ENCODE assay signal across 1 cellular context in genomic region chr11:91792779-91793262, GRCh38.
TF ChIP-seq lines count a peak whose summit lies in the region.

No MANE protein-coding gene starts in this region.

TF ChIP-seq in K562, 482 proteins besides CTCF, POLR2A, EP300 and RAD21 (continued from another document and continues in another):
- peak; percentile 41; the same call in 1 of the 2 replicates for TF ChIP-seq PHB2 (IDR thresholded peaks at IDR 0.05; ENCODE audit: low read depth)
- TF ChIP-seq, protein P1, sequence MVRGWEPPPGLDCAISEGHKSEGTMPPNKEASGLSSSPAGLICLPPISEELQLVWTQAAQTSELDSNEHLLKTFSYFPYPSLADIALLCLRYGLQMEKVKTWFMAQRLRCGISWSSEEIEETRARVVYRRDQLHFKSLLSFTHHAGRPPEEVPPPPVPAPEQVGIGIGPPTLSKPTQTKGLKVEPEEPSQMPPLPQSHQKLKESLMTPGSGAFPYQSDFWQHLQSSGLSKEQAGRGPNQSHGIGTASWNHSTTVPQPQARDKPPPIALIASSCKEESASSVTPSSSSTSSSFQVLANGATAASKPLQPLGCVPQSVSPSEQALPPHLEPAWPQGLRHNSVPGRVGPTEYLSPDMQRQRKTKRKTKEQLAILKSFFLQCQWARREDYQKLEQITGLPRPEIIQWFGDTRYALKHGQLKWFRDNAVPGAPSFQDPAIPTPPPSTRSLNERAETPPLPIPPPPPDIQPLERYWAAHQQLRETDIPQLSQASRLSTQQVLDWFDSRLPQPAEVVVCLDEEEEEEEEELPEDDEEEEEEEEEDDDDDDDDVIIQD (CRISPR knock-in tag; IDR thresholded peaks at IDR 0.05) = no peak
- no peak for TF ChIP-seq MCM7 (IDR thresholded peaks at IDR 0.05)
- TF ChIP-seq HMGXB4 (CRISPR knock-in tag; IDR thresholded peaks at IDR 0.05) = no peak
- peak; percentile 95 for TF ChIP-seq SMARCA4 (IDR thresholded peaks at IDR 0.05)
- TF ChIP-seq BHLHE40 (IDR thresholded peaks at IDR 0.05; ENCODE audit: low read length) = peak; percentile 16; the same call in 1 of the 2 replicates
- peak; percentile 36; the same call in 1 of the 2 replicates for TF ChIP-seq TFAP4 (CRISPR knock-in tag; IDR thresholded peaks at IDR 0.05; ENCODE audit: borderline replicate concordance)
- no peak for TF ChIP-seq ZNF239 (CRISPR knock-in tag; IDR thresholded peaks at IDR 0.05)
- TF ChIP-seq ZFP1 (CRISPR knock-in tag; IDR thresholded peaks at IDR 0.05) = no peak
- no peak for TF ChIP-seq FOXJ3 (CRISPR knock-in tag; IDR thresholded peaks at IDR 0.05)
- no peak for TF ChIP-seq POLR3G (IDR thresholded peaks at IDR 0.05; ENCODE audit: extremely low read depth, insufficient read length, insufficient replicate concordance)
- peak; percentile 52; the same call in 1 of the 2 replicates for TF ChIP-seq MAFG (tag; conservative IDR thresholded peaks at IDR 0.05)
- no peak for TF ChIP-seq NR0B1 (IDR thresholded peaks at IDR 0.05; ENCODE audit: partially characterized antibody)
- no peak for TF ChIP-seq KDM5B (IDR thresholded peaks at IDR 0.05; ENCODE audit: insufficient replicate concordance, low read depth, low read length)
- TF ChIP-seq SLC30A9 (CRISPR knock-in tag; IDR thresholded peaks at IDR 0.05) = no peak
- no peak for TF ChIP-seq PRMT5 (CRISPR knock-in tag; IDR thresholded peaks at IDR 0.05)
- no peak for TF ChIP-seq ZNF77 (CRISPR knock-in tag; IDR thresholded peaks at IDR 0.05)
- TF ChIP-seq ZNF395 (CRISPR knock-in tag; IDR thresholded peaks at IDR 0.05) = peak; percentile 61; the same call in 1 of the 2 replicates
- TF ChIP-seq PHF8 (IDR thresholded peaks at IDR 0.05; ENCODE audit: borderline replicate concordance, low read length) = no peak
- TF ChIP-seq EGR1 (conservative IDR thresholded peaks at IDR 0.05) = 0 out of 2 replicates have a peak, but pooled peaks have one; percentile 13
- peak; percentile 94 for TF ChIP-seq SMARCE1 (IDR thresholded peaks at IDR 0.05)
- peak; percentile 52 for TF ChIP-seq NFIC (IDR thresholded peaks at IDR 0.05)
- peak; percentile 81; the same call in 1 of the 2 replicates for TF ChIP-seq ZEB2 (IDR thresholded peaks at IDR 0.05)
- TF ChIP-seq BDP1 (IDR thresholded peaks at IDR 0.05; ENCODE audit: insufficient read depth, insufficient read length) = no peak
- peak; percentile 79 to 84; a peak in 1 of 4 replicates for TF ChIP-seq ARNT (IDR thresholded peaks at IDR 0.05)
- TF ChIP-seq MYNN (IDR thresholded peaks at IDR 0.05) = peak; percentile 92
- no peak for TF ChIP-seq MYNN (CRISPR knock-in tag; IDR thresholded peaks at IDR 0.05)
- 0 out of 2 replicates have a peak, but pooled peaks have one; percentile 33 for TF ChIP-seq MEF2A (IDR thresholded peaks at IDR 0.05; ENCODE audit: control insufficient read depth, low read depth, low read length)
- no peak for TF ChIP-seq HNRNPL (IDR thresholded peaks at IDR 0.05; ENCODE audit: low read depth, low read length)
- no peak for TF ChIP-seq STAT5B (CRISPR knock-in tag; IDR thresholded peaks at IDR 0.05)
- no peak for TF ChIP-seq ZBTB40 (IDR thresholded peaks at IDR 0.05)
- no peak for TF ChIP-seq ZBTB40 (CRISPR knock-in tag; IDR thresholded peaks at IDR 0.05)
- TF ChIP-seq NFRKB (IDR thresholded peaks at IDR 0.05; ENCODE audit: low read depth) = peak; percentile 91
- TF ChIP-seq HDAC3 (IDR thresholded peaks at IDR 0.05; ENCODE audit: borderline replicate concordance, partially characterized antibody) = peak; percentile 67
- TF ChIP-seq GATAD2A (IDR thresholded peaks at IDR 0.05) = 0 out of 2 replicates have a peak, but pooled peaks have one; percentile 33
- peak; percentile 46; the same call in 1 of the 2 replicates for TF ChIP-seq MTA1 (IDR thresholded peaks at IDR 0.05; ENCODE audit: borderline replicate concordance)
- TF ChIP-seq NFATC3 (IDR thresholded peaks at IDR 0.05) = no peak
- no peak for TF ChIP-seq BMI1 (IDR thresholded peaks at IDR 0.05; ENCODE audit: low read length)
- no peak for TF ChIP-seq ZNF232 (CRISPR knock-in tag; IDR thresholded peaks at IDR 0.05)
- 0 out of 2 replicates have a peak, but pooled peaks have one; percentile 28 for TF ChIP-seq MBD2 (IDR thresholded peaks at IDR 0.05; ENCODE audit: borderline replicate concordance, low read depth)
- TF ChIP-seq SP2 (IDR thresholded peaks at IDR 0.05; ENCODE audit: extremely low read depth, low read depth, low read length, poor library complexity, severe bottlenecking) = no peak
- 0 out of 2 replicates have a peak, but pooled peaks have one; percentile 13 for TF ChIP-seq PTTG1 (tag; IDR thresholded peaks at IDR 0.05; ENCODE audit: low read depth)
- TF ChIP-seq LCOR (CRISPR knock-in tag; IDR thresholded peaks at IDR 0.05) = peak; percentile 75; the same call in 1 of the 2 replicates
- no peak for TF ChIP-seq NUFIP1 (IDR thresholded peaks at IDR 0.05; ENCODE audit: partially characterized antibody)
- TF ChIP-seq HMBOX1 (IDR thresholded peaks at IDR 0.05) = peak; percentile 90
- TF ChIP-seq, protein P2, sequence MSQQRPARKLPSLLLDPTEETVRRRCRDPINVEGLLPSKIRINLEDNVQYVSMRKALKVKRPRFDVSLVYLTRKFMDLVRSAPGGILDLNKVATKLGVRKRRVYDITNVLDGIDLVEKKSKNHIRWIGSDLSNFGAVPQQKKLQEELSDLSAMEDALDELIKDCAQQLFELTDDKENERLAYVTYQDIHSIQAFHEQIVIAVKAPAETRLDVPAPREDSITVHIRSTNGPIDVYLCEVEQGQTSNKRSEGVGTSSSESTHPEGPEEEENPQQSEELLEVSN (IDR thresholded peaks at IDR 0.05; ENCODE audit: borderline replicate concordance in 1 of 2, extremely low read depth in 1 of 2, insufficient read depth in 1 of 2, insufficient read length in 1 of 2, low read depth in 1 of 2, low read length in 1 of 2, poor library complexity in 1 of 2, severe bottlenecking in 1 of 2) = peak in 1 of 2 experiments; percentile 51
- TF ChIP-seq ESRRA (IDR thresholded peaks at IDR 0.05; ENCODE audit: borderline replicate concordance, low read depth) = 0 out of 2 replicates have a peak, but pooled peaks have one; percentile 20
- TF ChIP-seq HSF4 (CRISPR knock-in tag; IDR thresholded peaks at IDR 0.05; ENCODE audit: borderline replicate concordance) = no peak
- peak; percentile 49; the same call in 1 of the 2 replicates for TF ChIP-seq FOXM1 (IDR thresholded peaks at IDR 0.05; ENCODE audit: low read depth)
- no peak for TF ChIP-seq FOXM1 (CRISPR knock-in tag; IDR thresholded peaks at IDR 0.05; ENCODE audit: low read depth)
